In genomic region chr12:47856721-47857575, GRCh38 we compare ENCODE assay signal across 23 cellular contexts. TPM values are rescaled to one million over a fixed set of nuclear protein-coding genes. Genes with fewer than 3 reads are reported as not detected.
DNase-seq lines count a peak whose midpoint lies in the region; ATAC-seq and TF ChIP-seq lines count a peak whose summit lies in the region.
"Had no signal": no experiment of that assay in that cellular context is flagged by ENCODE, and none has a peak within 500 bp of the region (broad histone marks: within the 10 kb centered on the region; RNA-seq: fewer than 3 reads in every experiment).

No MANE protein-coding gene starts in this region.

- peaks cover 26 to 76% of the 10 kb centered on the region in 2 donors for H3K36me3 Mint-ChIP-seq in activated T-cell treated with anti-CD3 and anti-CD28 coated beads, Interleukin-2, amount 50 U/mL, for 72 hours (ENCODE audit: insufficient read depth in 2 of 2)
- H3K36me3 Mint-ChIP-seq in activated T-helper 1 cell treated with anti-CD3 and anti-CD28 coated beads, Interleukin-12 subunit alpha, Interleukin-12 subunit beta, Interleukin-2, Interleukin-4 antibody, amounts not matched to agents 30 ng/mL and 10 ng/mL and 1 ng/mL, durations not matched to agents 14 hours and 24 hours and 36 hours (ENCODE audit: low read depth), result peaks cover 73% of the 10 kb centered on the region
- H3K36me3 Mint-ChIP-seq: IgD-negative memory B cell had no signal

- no peak overlapping the region for H3K27ac ChIP-seq in HEK293 (ENCODE audit: extremely low read depth, low read depth, low read length)
- H3K27ac ChIP-seq in neuronal stem cell (replicated peaks; ENCODE audit: low read length), result no peak overlapping the region
- H3K27ac ChIP-seq: BLaER1, GM23248, KMS-11, PC-9, SJSA1 had no signal

- H4K8ac ChIP-seq in neuronal stem cell (ENCODE audit: low read depth, low read length), result no peak overlapping the region

- intact Hi-C loops in activated T-helper 1 cell treated with anti-CD3 and anti-CD28 coated beads, Interleukin-12 subunit alpha, Interleukin-12 subunit beta, Interleukin-2, Interleukin-4 antibody, amounts not matched to agents 30 ng/mL and 10 ng/mL and 1 ng/mL, durations not matched to agents 14 hours and 24 hours and 36 hours (cut with micrococcal nuclease), result no loop called here

- no peak for DNase-seq in activated T-cell treated with anti-CD3 and anti-CD28 coated beads, Interleukin-2, amount 50 U/mL, for 72 hours
- DNase-seq in activated T-cell treated with anti-CD3 and anti-CD28 coated beads, Interleukin-2, amount 50 U/mL, for 1 hour, result no peak
- DNase-seq in activated T-helper 1 cell treated with anti-CD3 and anti-CD28 coated beads, Interleukin-12 subunit alpha, Interleukin-12 subunit beta, Interleukin-2, Interleukin-4 antibody, amounts not matched to agents 30 ng/mL and 10 ng/mL and 1 ng/mL, durations not matched to agents 14 hours and 24 hours and 36 hours (ENCODE audit: low spot score), result no peak
- no peak for DNase-seq in neuronal stem cell (ENCODE audit: low spot score)
- DNase-seq in GM19240 (ENCODE audit: insufficient read length, low spot score), result no peak
- DNase-seq: CD4-positive, CD25-positive, alpha-beta regulatory T cell; DMS53; GM23248; H7; NCI-H1048; NCI-H1417; NCI-H1694; NCI-H2029 treated with DMSO at 0.1 percent for 48 hours; NCI-H526 treated with DMSO at 0.1 percent for 48 hours; PC-9; Right ventricle myocardium superior had no signal

- no peak overlapping the region for H3K4me3 Mint-ChIP-seq in activated T-cell treated with anti-CD3 and anti-CD28 coated beads, Interleukin-2, amount 50 U/mL, for 72 hours
- H3K4me3 Mint-ChIP-seq in activated T-helper 1 cell treated with anti-CD3 and anti-CD28 coated beads, Interleukin-12 subunit alpha, Interleukin-12 subunit beta, Interleukin-2, Interleukin-4 antibody, amounts not matched to agents 30 ng/mL and 10 ng/mL and 1 ng/mL, durations not matched to agents 14 hours and 24 hours and 36 hours, result no peak overlapping the region
- H3K4me3 Mint-ChIP-seq: CD4-positive, CD25-positive, alpha-beta regulatory T cell; IgD-negative memory B cell had no signal

- no peak for ATAC-seq in activated T-cell treated with anti-CD3 and anti-CD28 coated beads, Interleukin-2, amount 50 U/mL, for 72 hours (replicated peaks in 1 of 2)
- ATAC-seq in HG03457 (IDR thresholded peaks at IDR 0.05; ENCODE audit: unreplicated experiment), result no peak
- no peak for ATAC-seq in HG03439 (IDR thresholded peaks at IDR 0.05; ENCODE audit: unreplicated experiment)

- H3K18ac ChIP-seq in neuronal stem cell (ENCODE audit: low read length), result peak overlapping the region; percentile 36

- H2BK5ac ChIP-seq in neuronal stem cell (ENCODE audit: low read length), result peak overlapping the region; percentile 2

- H2AFZ ChIP-seq in neuronal stem cell (ENCODE audit: low read length), result no peak overlapping the region
- H2AFZ ChIP-seq: GM23248, PC-9 had no signal

- H3K4me1 ChIP-seq in HEK293 (ENCODE audit: control insufficient read depth, insufficient read depth, low read length) (no peaks in the 10 kb centered on the region), neuronal stem cell (ENCODE audit: control insufficient read depth in 2 of 2, insufficient read depth in 1 of 2, low read depth in 1 of 2, low read length in 2 of 2) (peaks cover 0 to 3% of the 10 kb centered on the region in 2 donors)
- H3K4me1 ChIP-seq: BLaER1, SJSA1 had no signal

- H2BK15ac ChIP-seq in neuronal stem cell (ENCODE audit: low read length), result no peak overlapping the region

- peak overlapping the region; percentile 54 for H3K27ac Mint-ChIP-seq in activated T-cell treated with anti-CD3 and anti-CD28 coated beads, Interleukin-2, amount 50 U/mL, for 72 hours
- H3K27ac Mint-ChIP-seq in activated T-helper 1 cell treated with anti-CD3 and anti-CD28 coated beads, Interleukin-12 subunit alpha, Interleukin-12 subunit beta, Interleukin-2, Interleukin-4 antibody, amounts not matched to agents 30 ng/mL and 10 ng/mL and 1 ng/mL, durations not matched to agents 14 hours and 24 hours and 36 hours, result peak overlapping the region; percentile 98
- H3K27ac Mint-ChIP-seq: CD4-positive, CD25-positive, alpha-beta regulatory T cell; IgD-negative memory B cell had no signal

- H3K9me3 ChIP-seq in HEK293 (ENCODE audit: control insufficient read depth, insufficient read depth, low read depth, low read length), result no peaks in the 10 kb centered on the region
- no peaks in the 10 kb centered on the region for H3K9me3 ChIP-seq in neuronal stem cell (replicated peaks in 1 of 2; ENCODE audit: control insufficient read depth in 2 of 2, insufficient read depth in 1 of 2, low read depth in 1 of 2, low read length in 2 of 2)
- H3K9me3 ChIP-seq: BLaER1, SJSA1 had no signal

- peaks cover 55% of the 10 kb centered on the region for H3K4me1 Mint-ChIP-seq in activated T-cell treated with anti-CD3 and anti-CD28 coated beads, Interleukin-2, amount 50 U/mL, for 72 hours (ENCODE audit: low read depth)
- peaks cover 44% of the 10 kb centered on the region for H3K4me1 Mint-ChIP-seq in activated T-helper 1 cell treated with anti-CD3 and anti-CD28 coated beads, Interleukin-12 subunit alpha, Interleukin-12 subunit beta, Interleukin-2, Interleukin-4 antibody, amounts not matched to agents 30 ng/mL and 10 ng/mL and 1 ng/mL, durations not matched to agents 14 hours and 24 hours and 36 hours (ENCODE audit: low read depth)

- H3K4me3 ChIP-seq in HEK293 (ENCODE audit: low read depth, low read length) (no peak overlapping the region), neuronal stem cell (ENCODE audit: low read length in 2 of 2) (no peak overlapping the region)
- H3K4me3 ChIP-seq: BLaER1, GM23248, PC-9, SJSA1 had no signal

- peak overlapping the region; percentile 69 for H2BK12ac ChIP-seq in neuronal stem cell (ENCODE audit: low read length)

- peak overlapping the region; percentile 3 for H4K91ac ChIP-seq in neuronal stem cell (ENCODE audit: low read depth, low read length, poor library complexity)

- POLR2A ChIA-PET in HEK293 (lab: Yijun Ruan, JAX), result no interaction called here

- no peak overlapping the region for H3K23ac ChIP-seq in neuronal stem cell (ENCODE audit: low read depth, low read length, poor library complexity)

- no peaks in the 10 kb centered on the region for H3K9me3 Mint-ChIP-seq in activated T-cell treated with anti-CD3 and anti-CD28 coated beads, Interleukin-2, amount 50 U/mL, for 72 hours
- no peaks in the 10 kb centered on the region for H3K9me3 Mint-ChIP-seq in activated T-helper 1 cell treated with anti-CD3 and anti-CD28 coated beads, Interleukin-12 subunit alpha, Interleukin-12 subunit beta, Interleukin-2, Interleukin-4 antibody, amounts not matched to agents 30 ng/mL and 10 ng/mL and 1 ng/mL, durations not matched to agents 14 hours and 24 hours and 36 hours
- H3K9me3 Mint-ChIP-seq: CD4-positive, CD25-positive, alpha-beta regulatory T cell; IgD-negative memory B cell had no signal

- no peaks in the 10 kb centered on the region for H3K27me3 Mint-ChIP-seq in activated T-cell treated with anti-CD3 and anti-CD28 coated beads, Interleukin-2, amount 50 U/mL, for 72 hours (ENCODE audit: low read depth)
- H3K27me3 Mint-ChIP-seq in activated T-helper 1 cell treated with anti-CD3 and anti-CD28 coated beads, Interleukin-12 subunit alpha, Interleukin-12 subunit beta, Interleukin-2, Interleukin-4 antibody, amounts not matched to agents 30 ng/mL and 10 ng/mL and 1 ng/mL, durations not matched to agents 14 hours and 24 hours and 36 hours (ENCODE audit: insufficient read depth), result no peaks in the 10 kb centered on the region
- H3K27me3 Mint-ChIP-seq: CD4-positive, CD25-positive, alpha-beta regulatory T cell had no signal

- no peak for TF ChIP-seq CTCF in HEK293 (tag by site-specific recombination; IDR thresholded peaks at IDR 0.05)

- CTCF ChIA-PET in HEK293 (lab: Yijun Ruan, JAX), result interaction anchor here (0.6 to 1.7 kb wide), 3 partner anchors 18 to 115 kb away, joined by 4 to 5 read pairs (median 5); no protein-coding TSS in a partner anchor

- no peak overlapping the region for H3K4ac ChIP-seq in neuronal stem cell (ENCODE audit: low read length)

- H3K4me2 ChIP-seq in neuronal stem cell (ENCODE audit: insufficient read depth, low read length, poor library complexity, severe bottlenecking), result no peak overlapping the region
- H3K4me2 ChIP-seq: BLaER1, KMS-11, PC-9 had no signal

- no peak overlapping the region for H2BK120ac ChIP-seq in neuronal stem cell (ENCODE audit: low read depth, low read length)

- H3K14ac ChIP-seq in neuronal stem cell (ENCODE audit: low read length), result no peak overlapping the region

- H2AK5ac ChIP-seq in neuronal stem cell (ENCODE audit: low read depth, low read length), result peak overlapping the region; percentile 30

- H3K27me3 ChIP-seq in neuronal stem cell (ENCODE audit: control insufficient read depth in 3 of 3, insufficient read depth in 3 of 3, low read depth in 1 of 3, low read length in 3 of 3), result peaks cover 0 to 28% (median 0%) of the 10 kb centered on the region in 3 experiments
- H3K27me3 ChIP-seq: BLaER1, SJSA1 had no signal

- H3K36me3 ChIP-seq in HEK293 (ENCODE audit: control insufficient read depth in 2 of 2, insufficient read depth in 1 of 2, low read length in 2 of 2) (no peaks in the 10 kb centered on the region), neuronal stem cell (replicated peaks in 1 of 2; ENCODE audit: control insufficient read depth in 2 of 2, insufficient read depth in 2 of 2, low read length in 2 of 2) (no peaks in the 10 kb centered on the region)
- H3K36me3 ChIP-seq: SJSA1 had no signal

- H3K9ac ChIP-seq in neuronal stem cell (ENCODE audit: low read depth, low read length, poor library complexity), result no peak overlapping the region
- H3K9ac ChIP-seq: BLaER1, GM23248, KMS-11 had no signal

- no peaks in the 10 kb centered on the region for H3K79me1 ChIP-seq in neuronal stem cell (ENCODE audit: low read depth, low read length)

- WGBS in neuronal stem cell (ENCODE audit: extremely low coverage in 2 of 2, insufficient read length in 2 of 2, insufficient replicate concordance in 1 of 2), 2 donors, result no CpG with 5 or more reads among the region's 17 CpGs

TF ChIP-seq in HEK293, 187 proteins besides CTCF, POLR2A, EP300 and RAD21 (continues in another document):
- TF ChIP-seq ZNF223 (tag by site-specific recombination; IDR thresholded peaks at IDR 0.05) (no peak), ZNF544 (tag by site-specific recombination; IDR thresholded peaks at IDR 0.05) (no peak)

RNA-seq across cellular contexts. Expression of gene HDAC7, which starts 37.2 kb away (rescaled TPM):
- 100 to 1,000 TPM; 288 to 350 TPM for total RNA-seq in activated T-cell treated with anti-CD3 and anti-CD28 coated beads, Interleukin-2, amount 50 U/mL, for 72 hours
- 453 and 466 TPM in 2 replicates for total RNA-seq in activated T-helper 1 cell treated with anti-CD3 and anti-CD28 coated beads, Interleukin-12 subunit alpha, Interleukin-12 subunit beta, Interleukin-2, Interleukin-4 antibody, amounts not matched to agents 30 ng/mL and 10 ng/mL and 1 ng/mL, durations not matched to agents 14 hours and 24 hours and 36 hours
- 26.3 TPM for polyA plus RNA-seq in neuronal stem cell (2013, experiment 1 of 2)
- polyA plus RNA-seq in neuronal stem cell (2013, experiment 2 of 2), result 27.4 TPM

RNA-seq across cellular contexts. Expression of gene VDR, which starts 47.8 kb away (rescaled TPM):
- 100 to 1,000 TPM; 217 to 224 TPM for total RNA-seq in activated T-cell treated with anti-CD3 and anti-CD28 coated beads, Interleukin-2, amount 50 U/mL, for 72 hours
- total RNA-seq in activated T-helper 1 cell treated with anti-CD3 and anti-CD28 coated beads, Interleukin-12 subunit alpha, Interleukin-12 subunit beta, Interleukin-2, Interleukin-4 antibody, amounts not matched to agents 30 ng/mL and 10 ng/mL and 1 ng/mL, durations not matched to agents 14 hours and 24 hours and 36 hours, result 305 and 318 TPM in 2 replicates
- polyA plus RNA-seq in neuronal stem cell (2013, experiment 1 of 2), result under 0.01 TPM
- polyA plus RNA-seq in neuronal stem cell (2013, experiment 2 of 2), result 0.03 TPM
